Comparison of ENCODE assay signal across 1 cellular context in the genomic region with DNA sequence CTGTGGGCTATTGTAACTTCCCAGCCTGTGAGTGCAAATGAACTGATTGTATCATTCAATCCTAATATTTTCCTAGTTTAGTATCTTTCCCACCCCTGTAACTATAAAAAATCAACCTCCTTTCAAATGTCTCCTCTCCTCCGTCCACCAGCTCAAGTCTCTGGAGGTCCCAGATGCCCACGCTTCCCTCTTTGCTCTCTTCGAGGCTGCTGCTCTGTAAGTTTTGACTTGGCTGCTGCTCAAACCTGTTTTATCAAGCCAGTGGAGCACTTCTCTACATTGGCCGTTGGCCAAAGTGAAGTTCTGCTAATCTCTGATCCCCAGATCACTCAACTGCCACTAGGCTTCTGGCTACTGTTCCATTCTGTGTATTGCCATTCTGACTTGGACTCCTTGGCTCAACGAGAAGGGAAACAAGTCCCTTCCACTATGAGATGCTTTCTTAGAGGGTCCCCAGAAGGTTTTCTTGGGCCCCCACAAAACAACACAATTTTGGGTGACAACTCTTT.
TF ChIP-seq lines count a peak whose summit lies in the region.

No MANE protein-coding gene starts in this region.

TF ChIP-seq in K562, 482 proteins besides CTCF, POLR2A, EP300 and RAD21 (continued from another document and continues in another):
- TF ChIP-seq CCNT2 (IDR thresholded peaks at IDR 0.05; ENCODE audit: borderline replicate concordance, extremely low read depth, insufficient read length, low read depth, low read length) = peak; percentile 35
- TF ChIP-seq, protein P1, sequence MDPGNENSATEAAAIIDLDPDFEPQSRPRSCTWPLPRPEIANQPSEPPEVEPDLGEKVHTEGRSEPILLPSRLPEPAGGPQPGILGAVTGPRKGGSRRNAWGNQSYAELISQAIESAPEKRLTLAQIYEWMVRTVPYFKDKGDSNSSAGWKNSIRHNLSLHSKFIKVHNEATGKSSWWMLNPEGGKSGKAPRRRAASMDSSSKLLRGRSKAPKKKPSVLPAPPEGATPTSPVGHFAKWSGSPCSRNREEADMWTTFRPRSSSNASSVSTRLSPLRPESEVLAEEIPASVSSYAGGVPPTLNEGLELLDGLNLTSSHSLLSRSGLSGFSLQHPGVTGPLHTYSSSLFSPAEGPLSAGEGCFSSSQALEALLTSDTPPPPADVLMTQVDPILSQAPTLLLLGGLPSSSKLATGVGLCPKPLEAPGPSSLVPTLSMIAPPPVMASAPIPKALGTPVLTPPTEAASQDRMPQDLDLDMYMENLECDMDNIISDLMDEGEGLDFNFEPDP (CRISPR knock-in tag; IDR thresholded peaks at IDR 0.05) = no peak
- no peak for TF ChIP-seq ZC3H11A (IDR thresholded peaks at IDR 0.05; ENCODE audit: low read depth, low read length)
- TF ChIP-seq NFIX (CRISPR knock-in tag; IDR thresholded peaks at IDR 0.05; ENCODE audit: low read depth) = peak; percentile 52; the same call in 1 of the 2 replicates
- peak; percentile 48; the same call in 1 of the 2 replicates for TF ChIP-seq ELF2 (CRISPR knock-in tag; IDR thresholded peaks at IDR 0.05)
- no peak for TF ChIP-seq RHOXF2B (CRISPR knock-in tag; conservative IDR thresholded peaks at IDR 0.05)
- TF ChIP-seq DPF2 (IDR thresholded peaks at IDR 0.05) = peak; percentile 98
- TF ChIP-seq, protein P2, sequence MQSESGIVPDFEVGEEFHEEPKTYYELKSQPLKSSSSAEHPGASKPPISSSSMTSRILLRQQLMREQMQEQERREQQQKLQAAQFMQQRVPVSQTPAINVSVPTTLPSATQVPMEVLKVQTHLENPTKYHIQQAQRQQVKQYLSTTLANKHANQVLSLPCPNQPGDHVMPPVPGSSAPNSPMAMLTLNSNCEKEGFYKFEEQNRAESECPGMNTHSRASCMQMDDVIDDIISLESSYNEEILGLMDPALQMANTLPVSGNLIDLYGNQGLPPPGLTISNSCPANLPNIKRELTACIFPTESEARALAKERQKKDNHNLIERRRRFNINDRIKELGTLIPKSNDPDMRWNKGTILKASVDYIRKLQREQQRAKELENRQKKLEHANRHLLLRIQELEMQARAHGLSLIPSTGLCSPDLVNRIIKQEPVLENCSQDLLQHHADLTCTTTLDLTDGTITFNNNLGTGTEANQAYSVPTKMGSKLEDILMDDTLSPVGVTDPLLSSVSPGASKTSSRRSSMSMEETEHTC (IDR thresholded peaks at IDR 0.05) = 0 out of 2 replicates have a peak, but pooled peaks have one; percentile 49
- TF ChIP-seq HMBOX1 (IDR thresholded peaks at IDR 0.05) = peak; percentile 95
- TF ChIP-seq TEAD1 (CRISPR knock-in tag; IDR thresholded peaks at IDR 0.05) = 0 out of 4 replicates have a peak, but pooled peaks of 1 of the 2 experiments have one; percentile 39
- TF ChIP-seq ZNF184 (CRISPR knock-in tag; IDR thresholded peaks at IDR 0.05) = no peak
- peak; percentile 78 for TF ChIP-seq MTA1 (IDR thresholded peaks at IDR 0.05; ENCODE audit: borderline replicate concordance)
- TF ChIP-seq FOXJ2 (tag; IDR thresholded peaks at IDR 0.05) = 0 out of 2 replicates have a peak, but pooled peaks have one; percentile 2
- peak in 1 of 2 experiments; percentile 77; a peak in 3 of 4 replicates for TF ChIP-seq TBL1XR1 (IDR thresholded peaks at IDR 0.05; ENCODE audit: low read length in 2 of 2)
- TF ChIP-seq MLLT1 (IDR thresholded peaks at IDR 0.05) = peak; percentile 78 to 83; a peak in 3 of 4 replicates
- peak; percentile 80; the same call in 1 of the 2 replicates for TF ChIP-seq ZNF263 (CRISPR knock-in tag; IDR thresholded peaks at IDR 0.05; ENCODE audit: borderline replicate concordance)
- no peak for TF ChIP-seq SRSF9 (IDR thresholded peaks at IDR 0.05; ENCODE audit: borderline replicate concordance, low read depth, low read length)
- TF ChIP-seq, protein P3, sequence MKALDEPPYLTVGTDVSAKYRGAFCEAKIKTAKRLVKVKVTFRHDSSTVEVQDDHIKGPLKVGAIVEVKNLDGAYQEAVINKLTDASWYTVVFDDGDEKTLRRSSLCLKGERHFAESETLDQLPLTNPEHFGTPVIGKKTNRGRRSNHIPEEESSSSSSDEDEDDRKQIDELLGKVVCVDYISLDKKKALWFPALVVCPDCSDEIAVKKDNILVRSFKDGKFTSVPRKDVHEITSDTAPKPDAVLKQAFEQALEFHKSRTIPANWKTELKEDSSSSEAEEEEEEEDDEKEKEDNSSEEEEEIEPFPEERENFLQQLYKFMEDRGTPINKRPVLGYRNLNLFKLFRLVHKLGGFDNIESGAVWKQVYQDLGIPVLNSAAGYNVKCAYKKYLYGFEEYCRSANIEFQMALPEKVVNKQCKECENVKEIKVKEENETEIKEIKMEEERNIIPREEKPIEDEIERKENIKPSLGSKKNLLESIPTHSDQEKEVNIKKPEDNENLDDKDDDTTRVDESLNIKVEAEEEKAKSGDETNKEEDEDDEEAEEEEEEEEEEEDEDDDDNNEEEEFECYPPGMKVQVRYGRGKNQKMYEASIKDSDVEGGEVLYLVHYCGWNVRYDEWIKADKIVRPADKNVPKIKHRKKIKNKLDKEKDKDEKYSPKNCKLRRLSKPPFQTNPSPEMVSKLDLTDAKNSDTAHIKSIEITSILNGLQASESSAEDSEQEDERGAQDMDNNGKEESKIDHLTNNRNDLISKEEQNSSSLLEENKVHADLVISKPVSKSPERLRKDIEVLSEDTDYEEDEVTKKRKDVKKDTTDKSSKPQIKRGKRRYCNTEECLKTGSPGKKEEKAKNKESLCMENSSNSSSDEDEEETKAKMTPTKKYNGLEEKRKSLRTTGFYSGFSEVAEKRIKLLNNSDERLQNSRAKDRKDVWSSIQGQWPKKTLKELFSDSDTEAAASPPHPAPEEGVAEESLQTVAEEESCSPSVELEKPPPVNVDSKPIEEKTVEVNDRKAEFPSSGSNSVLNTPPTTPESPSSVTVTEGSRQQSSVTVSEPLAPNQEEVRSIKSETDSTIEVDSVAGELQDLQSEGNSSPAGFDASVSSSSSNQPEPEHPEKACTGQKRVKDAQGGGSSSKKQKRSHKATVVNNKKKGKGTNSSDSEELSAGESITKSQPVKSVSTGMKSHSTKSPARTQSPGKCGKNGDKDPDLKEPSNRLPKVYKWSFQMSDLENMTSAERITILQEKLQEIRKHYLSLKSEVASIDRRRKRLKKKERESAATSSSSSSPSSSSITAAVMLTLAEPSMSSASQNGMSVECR (CRISPR knock-in tag; IDR thresholded peaks at IDR 0.05) = no peak
- TF ChIP-seq RCOR1 (IDR thresholded peaks at IDR 0.05; ENCODE audit: borderline replicate concordance in 1 of 2, low read depth in 2 of 2, low read length in 2 of 2) = peak in 1 of 2 experiments; percentile 85; a peak in 2 of 4 replicates
- no peak for TF ChIP-seq CBFB (CRISPR knock-in tag; IDR thresholded peaks at IDR 0.05)
- TF ChIP-seq HNRNPLL (IDR thresholded peaks at IDR 0.05; ENCODE audit: low read depth, low read length, poor library complexity, severe bottlenecking) = no peak
- no peak for TF ChIP-seq TARDBP (IDR thresholded peaks at IDR 0.05)
- no peak for TF ChIP-seq RFX5 (IDR thresholded peaks at IDR 0.05; ENCODE audit: low read depth, low read length)
- TF ChIP-seq CXXC5 (CRISPR knock-in tag; IDR thresholded peaks at IDR 0.05) = peak; percentile 63; the same call in 1 of the 2 replicates
- TF ChIP-seq ZNF583 (CRISPR knock-in tag; IDR thresholded peaks at IDR 0.05) = 0 out of 2 replicates have a peak, but pooled peaks have one; percentile 21
- no peak for TF ChIP-seq ZFP30 (CRISPR knock-in tag; IDR thresholded peaks at IDR 0.05; ENCODE audit: borderline replicate concordance)
- peak; percentile 80 to 85 for TF ChIP-seq TRIM24 (IDR thresholded peaks at IDR 0.05)
- TF ChIP-seq ZFP36 (IDR thresholded peaks at IDR 0.05; ENCODE audit: low read depth, low read length, partially characterized antibody) = peak; percentile 38
- no peak for TF ChIP-seq FOXP1 (CRISPR knock-in tag; IDR thresholded peaks at IDR 0.05)
- TF ChIP-seq GATAD2A (IDR thresholded peaks at IDR 0.05) = 0 out of 2 replicates have a peak, but pooled peaks have one; percentile 50
- TF ChIP-seq NCOA2 (IDR thresholded peaks at IDR 0.05; ENCODE audit: partially characterized antibody in 2 of 2) = peak in 1 of 2 experiments; percentile 80
- peak; percentile 73; the same call in 1 of the 2 replicates for TF ChIP-seq ZNF592 (IDR thresholded peaks at IDR 0.05)
- TF ChIP-seq ZNF274 (IDR thresholded peaks at IDR 0.05; ENCODE audit: borderline replicate concordance, low read depth, low read length) = no peak
- TF ChIP-seq KLF1 (tag; IDR thresholded peaks at IDR 0.05) = no peak
- TF ChIP-seq BRD9 (IDR thresholded peaks at IDR 0.05; ENCODE audit: low read depth, partially characterized antibody) = peak; percentile 78
- peak; percentile 89 to 92 for TF ChIP-seq KDM1A (IDR thresholded peaks at IDR 0.05)
- peak; percentile 75 for TF ChIP-seq CREM (IDR thresholded peaks at IDR 0.05; ENCODE audit: low read depth)
- TF ChIP-seq POLR2H (tag; IDR thresholded peaks at IDR 0.05; ENCODE audit: low read depth) = peak; percentile 81
- no peak for TF ChIP-seq CAMTA2 (CRISPR knock-in tag; conservative IDR thresholded peaks at IDR 0.05)
- peak; percentile 79 for TF ChIP-seq SMAD4 (CRISPR knock-in tag; conservative IDR thresholded peaks at IDR 0.05)
- TF ChIP-seq, protein P4, sequence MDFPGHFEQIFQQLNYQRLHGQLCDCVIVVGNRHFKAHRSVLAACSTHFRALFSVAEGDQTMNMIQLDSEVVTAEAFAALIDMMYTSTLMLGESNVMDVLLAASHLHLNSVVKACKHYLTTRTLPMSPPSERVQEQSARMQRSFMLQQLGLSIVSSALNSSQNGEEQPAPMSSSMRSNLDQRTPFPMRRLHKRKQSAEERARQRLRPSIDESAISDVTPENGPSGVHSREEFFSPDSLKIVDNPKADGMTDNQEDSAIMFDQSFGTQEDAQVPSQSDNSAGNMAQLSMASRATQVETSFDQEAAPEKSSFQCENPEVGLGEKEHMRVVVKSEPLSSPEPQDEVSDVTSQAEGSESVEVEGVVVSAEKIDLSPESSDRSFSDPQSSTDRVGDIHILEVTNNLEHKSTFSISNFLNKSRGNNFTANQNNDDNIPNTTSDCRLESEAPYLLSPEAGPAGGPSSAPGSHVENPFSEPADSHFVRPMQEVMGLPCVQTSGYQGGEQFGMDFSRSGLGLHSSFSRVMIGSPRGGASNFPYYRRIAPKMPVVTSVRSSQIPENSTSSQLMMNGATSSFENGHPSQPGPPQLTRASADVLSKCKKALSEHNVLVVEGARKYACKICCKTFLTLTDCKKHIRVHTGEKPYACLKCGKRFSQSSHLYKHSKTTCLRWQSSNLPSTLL (IDR thresholded peaks at IDR 0.05) = no peak
- TF ChIP-seq SMARCA4 (IDR thresholded peaks at IDR 0.05) = peak; percentile 96
- TF ChIP-seq PHB2 (IDR thresholded peaks at IDR 0.05; ENCODE audit: low read depth) = peak; percentile 53; the same call in 1 of the 2 replicates
- peak; percentile 90 for TF ChIP-seq TBP (optimal IDR thresholded peaks at IDR 0.05; ENCODE audit: low read depth, low read length)
- no peak for TF ChIP-seq LCOR (CRISPR knock-in tag; IDR thresholded peaks at IDR 0.05)
- TF ChIP-seq MTA3 (IDR thresholded peaks at IDR 0.05; ENCODE audit: borderline replicate concordance) = peak; percentile 87; the same call in 1 of the 2 replicates
